In the genomic region with DNA sequence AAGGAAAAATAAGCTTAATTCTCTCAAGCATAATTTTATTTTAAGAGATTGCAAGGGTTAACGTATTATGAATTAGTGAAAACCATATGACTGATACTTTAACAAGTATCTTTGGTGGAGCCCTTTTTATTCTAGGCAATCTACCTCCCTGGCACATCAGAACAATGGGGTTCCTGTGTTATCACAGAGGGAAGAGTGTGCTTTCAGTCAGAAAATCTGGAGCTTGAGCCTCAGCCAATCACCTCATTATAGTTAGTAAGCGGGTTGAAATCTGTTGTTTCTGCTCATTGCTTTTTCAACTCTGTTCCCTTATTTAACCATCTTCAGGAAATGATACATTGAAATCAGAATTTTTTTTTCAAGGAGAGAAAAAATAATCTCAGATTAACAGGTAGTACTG, we compare ENCODE assay signal across 29 cellular contexts. TPM values are rescaled to one million over a fixed set of nuclear protein-coding genes. Genes with fewer than 3 reads are reported as not detected.
DNase-seq lines count a peak whose midpoint lies in the region; ATAC-seq and TF ChIP-seq lines count a peak whose summit lies in the region.
"Had no signal": no experiment of that assay in that cellular context is flagged by ENCODE, and none has a peak within 500 bp of the region (broad histone marks: within the 10 kb centered on the region; RNA-seq: fewer than 3 reads in every experiment).

No MANE protein-coding gene starts in this region.

- POLR2A ChIA-PET in HCT116 (lab: Charles Lee) (interaction anchor here (1.2 kb wide), 2 partner anchors 11 to 48 kb away, joined by 3 to 9 read pairs; no protein-coding TSS in a partner anchor), MCF 10A (lab: Yijun Ruan, JAX) (interaction anchor here (0.6 to 4.2 kb wide), 8 partner anchors 8 to 345 kb away, joined by 3 to 26 read pairs (median 4); no protein-coding TSS in a partner anchor)

- H3K27ac ChIP-seq in HCT116 (ENCODE audit: low read depth, low read length), result peak overlapping the region; percentile 53
- peak overlapping the region; percentile 42 to 88 (median 83) for H3K27ac ChIP-seq in esophagus squamous epithelium
- H3K27ac ChIP-seq in trophoblast cell (ENCODE audit: low read depth, low read length), result no peak overlapping the region
- H3K27ac ChIP-seq: adrenal gland, thoracic aorta had no signal

- peaks cover 6% of the 10 kb centered on the region for H3K36me3 Mint-ChIP-seq in MCF 10A (ENCODE audit: insufficient read depth, unreplicated experiment)
- no peaks in the 10 kb centered on the region for H3K36me3 Mint-ChIP-seq in activated CD8-positive, alpha-beta memory T cell treated with anti-CD3 and anti-CD28 coated beads, Interleukin-2, amount 10 ng/mL, durations not matched to agents 7 days and 5 days
- H3K36me3 Mint-ChIP-seq: immature natural killer cell had no signal

- TSS peak; percentile 70 for BruUV-seq in HCT116 (replicated peaks; lab: Mats Ljungman, UMichigan)
- BruUV-seq in MCF 10A (replicated peaks; lab: Mats Ljungman, UMichigan), result TSS peak; percentile 49

- no peak for DNase-seq in HCT116 (ENCODE audit: low read depth, low spot score)
- no peak for DNase-seq in MCF 10A (ENCODE audit: unreplicated experiment)
- no peak for DNase-seq in esophagus squamous epithelium (lab: John Stamatoyannopoulos, UW)
- peak; percentile 79 for DNase-seq in pons (ENCODE audit: low spot score)
- no peak for DNase-seq in ureter (ENCODE audit: low spot score)
- DNase-seq in activated CD8-positive, alpha-beta memory T cell treated with anti-CD3 and anti-CD28 coated beads, Interleukin-2, amount 10 ng/mL, durations not matched to agents 7 days and 5 days, result no peak
- no peak for DNase-seq in NCI-H1694 (lab: John Stamatoyannopoulos, UW)
- DNase-seq in trophoblast cell, result no peak
- DNase-seq: activated CD4-positive, alpha-beta T cell treated with anti-CD3 and anti-CD28 coated beads, Interleukin-2, amount 50 U/mL, for 48 hours; activated CD4-positive, CD25-positive, alpha-beta regulatory T cell treated with anti-CD3 and anti-CD28 coated beads, Interleukin-2, amount 50 U/mL, for 72 hours; activated naive CD4-positive, alpha-beta T cell treated with anti-CD3 and anti-CD28 coated beads for 36 hours; adrenal gland; CD4-positive, alpha-beta T cell; cerebellar nuclear complex; hippocampal formation; immature natural killer cell; mesendoderm; NCI-H146; NCI-H510A; SK-N-SH; stimulated activated CD4-positive, alpha-beta T cell treated with anti-CD3 and anti-CD28 coated beads, Interleukin-1b, Interleukin-23, amount 100 ng/mL, for 48 hours; stimulated activated naive CD8-positive, alpha-beta T cell treated with anti-CD3 and anti-CD28 coated beads, Interleukin-15, Interleukin-2, amounts not matched to agents 100 U/mL and 50 U/mL, for 24 hours had no signal

- H4K91ac ChIP-seq in trophoblast cell (ENCODE audit: low read depth, low read length), result no peak overlapping the region

- H3K27me3 ChIP-seq in HCT116 (ENCODE audit: insufficient read depth, low read length), result no peaks in the 10 kb centered on the region
- H3K27me3 ChIP-seq in esophagus squamous epithelium, result no peaks in the 10 kb centered on the region
- no peaks in the 10 kb centered on the region for H3K27me3 ChIP-seq in trophoblast cell (ENCODE audit: insufficient read depth, low read length)
- H3K27me3 ChIP-seq: adrenal gland had no signal

- 42 to 46% methylated on average over 2 of the region's 2 CpGs for WGBS in esophagus squamous epithelium, 2 donors
- WGBS in trophoblast cell (ENCODE audit: extremely low coverage, insufficient coverage, insufficient read length), result no CpG with 5 or more reads among the region's 2 CpGs

- H2AFZ ChIP-seq in HCT116 (ENCODE audit: low read depth, low read length, poor library complexity, severe bottlenecking) (no peak overlapping the region), trophoblast cell (ENCODE audit: insufficient read depth, low read length, poor library complexity) (no peak overlapping the region)

- no peaks in the 10 kb centered on the region for H3K9me2 ChIP-seq in HCT116 (ENCODE audit: insufficient read depth)
- H3K9me2 ChIP-seq: SK-N-SH had no signal

- no peak overlapping the region for H2AK5ac ChIP-seq in trophoblast cell (ENCODE audit: low read length)

- H3K14ac ChIP-seq in trophoblast cell (ENCODE audit: low read length), result no peak overlapping the region

- no peak overlapping the region for H2BK5ac ChIP-seq in trophoblast cell (ENCODE audit: low read depth, low read length, poor library complexity)

- TF ChIP-seq CTCF in HCT116 (IDR thresholded peaks at IDR 0.05 in 2 of 3, conservative IDR thresholded peaks at IDR 0.05 in 1 of 3; ENCODE audit: borderline replicate concordance in 1 of 3, insufficient read depth in 1 of 3, low read depth in 2 of 3, low read length in 2 of 3) (no peak), MCF 10A (IDR thresholded peaks at IDR 0.05; ENCODE audit: unreplicated experiment) (no peak), esophagus squamous epithelium (IDR thresholded peaks at IDR 0.05) (no peak)

- TF ChIP-seq POLR2A in HCT116 (IDR thresholded peaks at IDR 0.05; ENCODE audit: borderline replicate concordance, extremely low read depth, insufficient read depth, insufficient read length), result no peak
- no peak for TF ChIP-seq POLR2A in esophagus squamous epithelium (IDR thresholded peaks at IDR 0.05)

- no peak overlapping the region for H4K8ac ChIP-seq in trophoblast cell (ENCODE audit: low read depth, low read length)

- ATAC-seq in HCT116, result no peak
- ATAC-seq in activated CD8-positive, alpha-beta memory T cell treated with anti-CD3 and anti-CD28 coated beads, Interleukin-2, amount 10 ng/mL, durations not matched to agents 7 days and 5 days, result no peak
- ATAC-seq: stimulated activated naive CD8-positive, alpha-beta T cell treated with anti-CD3 and anti-CD28 coated beads, Interleukin-15, Interleukin-2, amounts not matched to agents 100 U/mL and 50 U/mL, for 24 hours had no signal

- H3K4ac ChIP-seq in trophoblast cell (ENCODE audit: low read depth, low read length), result no peak overlapping the region

- peaks cover 42% of the 10 kb centered on the region for H3K4me1 Mint-ChIP-seq in MCF 10A (ENCODE audit: insufficient read depth, unreplicated experiment)
- H3K4me1 Mint-ChIP-seq in activated CD8-positive, alpha-beta memory T cell treated with anti-CD3 and anti-CD28 coated beads, Interleukin-2, amount 10 ng/mL, durations not matched to agents 7 days and 5 days, result no peaks in the 10 kb centered on the region
- H3K4me1 Mint-ChIP-seq: immature natural killer cell had no signal

- CTCF ChIA-PET in HCT116 (lab: Charles Lee), result no interaction called here
- CTCF ChIA-PET in MCF 10A (lab: Yijun Ruan, JAX), result interaction anchor here (0.7 to 2.1 kb wide), 4 partner anchors 19 to 218 kb away, joined by 3 to 11 read pairs (median 6); no protein-coding TSS in a partner anchor
- CTCF ChIA-PET in activated CD8-positive, alpha-beta memory T cell treated with anti-CD3 and anti-CD28 coated beads, Interleukin-2, amount 10 ng/mL, durations not matched to agents 7 days and 5 days (lab: Charles Lee), result no interaction called here

- H2BK12ac ChIP-seq in trophoblast cell (ENCODE audit: low read length), result no peak overlapping the region

- no peaks in the 10 kb centered on the region for H4K20me1 ChIP-seq in HCT116 (ENCODE audit: insufficient read depth)

- H3K18ac ChIP-seq in trophoblast cell (ENCODE audit: low read length), result no peak overlapping the region

- no peak overlapping the region for H3K23ac ChIP-seq in trophoblast cell (ENCODE audit: low read length)

- peak overlapping the region; percentile 23 for H3K4me3 Mint-ChIP-seq in MCF 10A (ENCODE audit: unreplicated experiment)
- H3K4me3 Mint-ChIP-seq in activated CD8-positive, alpha-beta memory T cell treated with anti-CD3 and anti-CD28 coated beads, Interleukin-2, amount 10 ng/mL, durations not matched to agents 7 days and 5 days, result no peak overlapping the region
- H3K4me3 Mint-ChIP-seq: activated naive CD4-positive, alpha-beta T cell treated with anti-CD3 and anti-CD28 coated beads for 36 hours; activated T-helper 1 cell treated with anti-CD3 and anti-CD28 coated beads, Interleukin-12 subunit alpha, Interleukin-12 subunit beta, Interleukin-2, Interleukin-4 antibody, amounts not matched to agents 30 ng/mL and 10 ng/mL and 1 ng/mL, durations not matched to agents 14 hours and 24 hours and 36 hours; CD4-positive, alpha-beta T cell; immature natural killer cell; T-helper 1 cell treated with Interleukin-12 subunit alpha and Interleukin-12 subunit beta and Interleukin-4 antibody, amounts not matched to agents 30 μg/mL and 1 μg/mL, for 36 hours had no signal

- no peak overlapping the region for H4K12ac ChIP-seq in trophoblast cell (ENCODE audit: low read depth, low read length)

- RAD21 ChIA-PET in HCT116 (lab: Charles Lee; ENCODE audit: low non-redundant PET in 1 of 2, low total read pairs in 2 of 2, uncharacterized antibody in 2 of 2, unreplicated experiment in 2 of 2), result no interaction called here

- peaks cover 48 to 96% of the 10 kb centered on the region in 2 experiments for H3K4me1 ChIP-seq in HCT116 (ENCODE audit: control insufficient read depth in 1 of 2, insufficient read depth in 2 of 2, low read length in 2 of 2)
- peaks cover 6 to 50% (median 8%) of the 10 kb centered on the region in 3 donors for H3K4me1 ChIP-seq in esophagus squamous epithelium
- H3K4me1 ChIP-seq in trophoblast cell (ENCODE audit: control insufficient read depth in 1 of 2, insufficient read depth in 2 of 2, low read length in 2 of 2), result peaks cover 0 to 3% of the 10 kb centered on the region in 2 experiments
- H3K4me1 ChIP-seq: adrenal gland had no signal

- no peaks in the 10 kb centered on the region for H3K79me1 ChIP-seq in trophoblast cell (ENCODE audit: low read length)

- H3K9ac ChIP-seq in HCT116 (ENCODE audit: low read length) (peak overlapping the region; percentile 66), trophoblast cell (ENCODE audit: low read length) (no peak overlapping the region)
- H3K9ac ChIP-seq: SK-N-SH had no signal

- H3K9me3 ChIP-seq in HCT116 (ENCODE audit: control insufficient read depth in 1 of 2, insufficient read depth in 1 of 2, low read depth in 1 of 2, low read length in 2 of 2) (no peaks in the 10 kb centered on the region), esophagus squamous epithelium (no peaks in the 10 kb centered on the region), trophoblast cell (ENCODE audit: insufficient read depth, low read depth, low read length) (no peaks in the 10 kb centered on the region)
- H3K9me3 ChIP-seq: adrenal gland, SK-N-SH, thoracic aorta had no signal

- H3K4me2 ChIP-seq in HCT116 (ENCODE audit: low read length), result peak overlapping the region; percentile 79
- H3K4me2 ChIP-seq in trophoblast cell (ENCODE audit: low read length), result no peak overlapping the region
- H3K4me2 ChIP-seq: SK-N-SH had no signal

- no peaks in the 10 kb centered on the region for H3K36me3 ChIP-seq in HCT116 (ENCODE audit: control insufficient read depth in 1 of 2, insufficient read depth in 2 of 2, low read length in 2 of 2)
- H3K36me3 ChIP-seq in esophagus squamous epithelium, result no peaks in the 10 kb centered on the region
- no peaks in the 10 kb centered on the region for H3K36me3 ChIP-seq in trophoblast cell (ENCODE audit: control insufficient read depth in 1 of 2, insufficient read depth in 2 of 2, low read length in 2 of 2)
- H3K36me3 ChIP-seq: adrenal gland, thoracic aorta had no signal

- peak overlapping the region; percentile 82 for H3K27ac Mint-ChIP-seq in MCF 10A (ENCODE audit: low read depth, unreplicated experiment)
- no peak overlapping the region for H3K27ac Mint-ChIP-seq in activated CD8-positive, alpha-beta memory T cell treated with anti-CD3 and anti-CD28 coated beads, Interleukin-2, amount 10 ng/mL, durations not matched to agents 7 days and 5 days
- H3K27ac Mint-ChIP-seq: activated naive CD4-positive, alpha-beta T cell treated with anti-CD3 and anti-CD28 coated beads for 36 hours; activated T-helper 1 cell treated with anti-CD3 and anti-CD28 coated beads, Interleukin-12 subunit alpha, Interleukin-12 subunit beta, Interleukin-2, Interleukin-4 antibody, amounts not matched to agents 30 ng/mL and 10 ng/mL and 1 ng/mL, durations not matched to agents 14 hours and 24 hours and 36 hours; CD4-positive, alpha-beta T cell; immature natural killer cell; T-helper 1 cell treated with Interleukin-12 subunit alpha and Interleukin-12 subunit beta and Interleukin-4 antibody, amounts not matched to agents 30 μg/mL and 1 μg/mL, for 36 hours had no signal

- peaks cover 50% of the 10 kb centered on the region for H3K79me2 ChIP-seq in HCT116 (ENCODE audit: insufficient read depth, low read length)
- H3K79me2 ChIP-seq in trophoblast cell (ENCODE audit: control insufficient read depth, insufficient read depth, low read length, poor library complexity), result no peaks in the 10 kb centered on the region

- H3K4me3 ChIP-seq in HCT116 (replicated peaks in 1 of 2; ENCODE audit: low read depth in 1 of 2, low read length in 2 of 2) (peak overlapping the region; percentile 4 to 56), esophagus squamous epithelium (peak overlapping the region; percentile 8 to 23 (median 16)), trophoblast cell (ENCODE audit: low read depth, low read length) (no peak overlapping the region)
- H3K4me3 ChIP-seq: adrenal gland, thoracic aorta had no signal

- no peak for TF ChIP-seq RAD21 in HCT116 (IDR thresholded peaks at IDR 0.05; ENCODE audit: low read depth)

- no peaks in the 10 kb centered on the region for H3K9me3 Mint-ChIP-seq in MCF 10A (ENCODE audit: unreplicated experiment)
- H3K9me3 Mint-ChIP-seq in activated CD8-positive, alpha-beta memory T cell treated with anti-CD3 and anti-CD28 coated beads, Interleukin-2, amount 10 ng/mL, durations not matched to agents 7 days and 5 days (ENCODE audit: low read depth), result no peaks in the 10 kb centered on the region
- H3K9me3 Mint-ChIP-seq: activated naive CD4-positive, alpha-beta T cell treated with anti-CD3 and anti-CD28 coated beads for 36 hours; activated T-helper 1 cell treated with anti-CD3 and anti-CD28 coated beads, Interleukin-12 subunit alpha, Interleukin-12 subunit beta, Interleukin-2, Interleukin-4 antibody, amounts not matched to agents 30 ng/mL and 10 ng/mL and 1 ng/mL, durations not matched to agents 14 hours and 24 hours and 36 hours; CD4-positive, alpha-beta T cell; immature natural killer cell; T-helper 1 cell treated with Interleukin-12 subunit alpha and Interleukin-12 subunit beta and Interleukin-4 antibody, amounts not matched to agents 30 μg/mL and 1 μg/mL, for 36 hours had no signal

- H2BK120ac ChIP-seq in trophoblast cell (ENCODE audit: insufficient read depth, low read length, poor library complexity), result no peak overlapping the region

- intact Hi-C loops in HCT116 (cut with micrococcal nuclease), result loop anchor here (10.0 kb wide), 1 partner anchor 307 kb away; a partner anchor contains a TSS
- intact Hi-C loops in MCF 10A (cut with micrococcal nuclease), result loop anchor here (10.0 kb wide), 1 partner anchor 257 kb away; no protein-coding TSS in a partner anchor
- intact Hi-C loops in esophagus squamous epithelium (cut with DNase I), result loop anchor here (10.0 kb wide), 1 partner anchor 187 kb away; no protein-coding TSS in a partner anchor

- H3K27me3 Mint-ChIP-seq in MCF 10A (ENCODE audit: insufficient read depth, unreplicated experiment), result no peaks in the 10 kb centered on the region
- H3K27me3 Mint-ChIP-seq in activated CD8-positive, alpha-beta memory T cell treated with anti-CD3 and anti-CD28 coated beads, Interleukin-2, amount 10 ng/mL, durations not matched to agents 7 days and 5 days, result peaks cover 5% of the 10 kb centered on the region

RNA-seq across cellular contexts. Expression of a gene that starts 0.4 kb away (rescaled TPM):
- total RNA-seq in HCT116 (2021; ENCODE audit: unreplicated experiment) (39.6 TPM), MCF 10A (2022) (1.3 and 3.5 TPM in 2 replicates), esophagus squamous epithelium (10 to 100 TPM in 3 of 4 donors, 1 to 10 TPM in 1; 7.4 to 57.0 (median 43.6) TPM), ureter (70.0 TPM)
- polyA plus RNA-seq in HCT116 (2012), result 23.0 and 35.4 TPM in 2 replicates
- not detected for total RNA-seq in activated CD8-positive, alpha-beta memory T cell treated with anti-CD3 and anti-CD28 coated beads, Interleukin-2, amount 10 ng/mL, durations not matched to agents 7 days and 5 days
- polyA plus RNA-seq in trophoblast cell (2013), result 0.55 and 0.79 TPM in 2 replicates
- total RNA-seq: activated naive CD4-positive, alpha-beta T cell treated with anti-CD3 and anti-CD28 coated beads for 36 hours; activated T-helper 1 cell treated with anti-CD3 and anti-CD28 coated beads, Interleukin-12 subunit alpha, Interleukin-12 subunit beta, Interleukin-2, Interleukin-4 antibody, amounts not matched to agents 30 ng/mL and 10 ng/mL and 1 ng/mL, durations not matched to agents 14 hours and 24 hours and 36 hours; CD4-positive, alpha-beta T cell; Daoy; dermis microvascular lymphatic vessel endothelial cell; LHCN-M2; posterior vena cava; thoracic aorta had no signal
- polyA plus RNA-seq: immature natural killer cell, SK-N-SH had no signal
